In the genomic region with DNA sequence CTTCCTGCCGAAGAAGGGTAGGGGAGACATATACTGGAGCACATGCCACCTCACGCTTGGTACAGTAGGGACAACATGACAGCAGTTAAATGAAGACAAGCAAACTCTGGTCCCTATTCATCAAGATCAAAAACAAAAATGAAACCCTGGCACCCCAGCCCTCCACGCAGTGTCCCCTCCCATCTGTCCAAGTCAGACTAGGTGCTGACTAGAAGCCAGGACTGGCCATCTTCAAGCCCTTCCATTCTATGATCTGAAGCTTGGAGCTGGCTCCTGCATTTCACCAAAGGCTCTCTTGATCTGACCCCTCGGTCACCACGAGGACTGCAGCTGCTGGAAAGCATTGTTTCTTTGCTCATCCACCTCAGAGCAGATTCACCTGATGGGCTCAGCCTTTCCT, we compare ENCODE assay signal across 31 cellular contexts.
"Had no signal": no experiment of that assay in that cellular context is flagged by ENCODE, and none has a peak within 500 bp of the region (broad histone marks: within the 10 kb centered on the region; RNA-seq: fewer than 3 reads in every experiment).

No MANE protein-coding gene starts in this region.

- H3K36me3 Mint-ChIP-seq: activated naive CD8-positive, alpha-beta T cell treated with anti-CD3 and anti-CD28 coated beads for 36 hours; brain; stimulated activated effector memory CD8-positive, alpha-beta T cell treated with anti-CD3 and anti-CD28 coated beads, Interleukin-12 subunit alpha, Interleukin-12 subunit beta, amount 100 ng/mL, for 72 hours had no signal

- H3K27ac Mint-ChIP-seq: activated CD4-positive, alpha-beta T cell treated with anti-CD3 and anti-CD28 coated beads for 36 hours; activated naive CD8-positive, alpha-beta T cell treated with anti-CD3 and anti-CD28 coated beads for 36 hours; activated T-cell treated with anti-CD3 and anti-CD28 coated beads, Interleukin-2, amount 50 U/mL, for 72 hours; brain; dendritic cell treated with granulocyte-macrophage colony-stimulating factor and Interleukin-4, amounts not matched to agents 40 ng/mL and 50 ng/mL, for 4 days; progenitor cell of endocrine pancreas; stimulated activated effector memory CD8-positive, alpha-beta T cell treated with anti-CD3 and anti-CD28 coated beads, Interleukin-12 subunit alpha, Interleukin-12 subunit beta, amount 100 ng/mL, for 72 hours; stimulated activated naive CD8-positive, alpha-beta T cell treated with anti-CD3 and anti-CD28 coated beads, Interleukin-15, Interleukin-2, amounts not matched to agents 100 ng/mL and 50 ng/mL, for 24 hours had no signal

- H3K9me3 ChIP-seq: adrenal gland, esophagus squamous epithelium, left lung, ovary, thoracic aorta had no signal

- H3K27me3 ChIP-seq: adrenal gland, esophagus squamous epithelium, heart right ventricle, left lung, ovary had no signal

- FAIRE-seq: endometrium, urothelium cell line had no signal

- ATAC-seq: activated CD4-positive, alpha-beta T cell treated with anti-CD3 and anti-CD28 coated beads for 36 hours; heart right ventricle; sciatic nerve had no signal

- H3K36me3 ChIP-seq: adrenal gland, esophagus squamous epithelium, heart right ventricle, left lung, ovary, thoracic aorta had no signal

- H3K9me3 Mint-ChIP-seq: brain; stimulated activated naive CD8-positive, alpha-beta T cell treated with anti-CD3 and anti-CD28 coated beads, Interleukin-15, Interleukin-2, amounts not matched to agents 100 ng/mL and 50 ng/mL, for 24 hours had no signal

- H3K4me3 ChIP-seq: adrenal gland, esophagus squamous epithelium, heart right ventricle, left lung, lung, ovary, skin epidermis, thoracic aorta had no signal

- DNase-seq: activated CD4-positive, alpha-beta T cell treated with anti-CD3 and anti-CD28 coated beads for 36 hours; activated CD4-positive, CD25-positive, alpha-beta regulatory T cell; activated CD8-positive, alpha-beta memory T cell treated with anti-CD3 and anti-CD28 coated beads, Interleukin-2, amount 10 ng/mL, durations not matched to agents 7 days and 5 days; activated CD8-positive, alpha-beta T cell treated with anti-CD3 and anti-CD28 coated beads, Interleukin-2, amount 10 ng/mL, durations not matched to agents 7 days and 5 days; activated naive CD4-positive, alpha-beta T cell; activated naive CD8-positive, alpha-beta T cell treated with anti-CD3 and anti-CD28 coated beads for 36 hours; activated T-cell treated with anti-CD3 and anti-CD28 coated beads, Interleukin-2, amount 50 U/mL, for 72 hours; adrenal gland; aorta; central memory CD4-positive, alpha-beta T cell; effector CD4-positive, alpha-beta T cell; esophagus squamous epithelium; foreskin melanocyte; heart right ventricle; left lung; mesendoderm; ovary; stimulated activated CD4-positive, alpha-beta T cell treated with anti-CD3 and anti-CD28 coated beads, Interleukin-12 subunit alpha, Interleukin-12 subunit beta, amount 100 ng/mL, for 4 hours; stimulated activated CD4-positive, alpha-beta T cell treated with anti-CD3 and anti-CD28 coated beads, Interleukin-4, amount 100 ng/mL, for 24 hours; trophoblast cell had no signal

- H3K4me1 Mint-ChIP-seq: activated CD4-positive, alpha-beta T cell treated with anti-CD3 and anti-CD28 coated beads for 36 hours; brain had no signal

- H3K27me3 Mint-ChIP-seq: activated CD4-positive, alpha-beta T cell treated with anti-CD3 and anti-CD28 coated beads for 36 hours; dendritic cell treated with granulocyte-macrophage colony-stimulating factor and Interleukin-4, amounts not matched to agents 40 ng/mL and 50 ng/mL, for 4 days had no signal

- H3K4me1 ChIP-seq: adrenal gland, heart right ventricle, left lung had no signal

- H3K4me3 Mint-ChIP-seq: activated CD4-positive, alpha-beta T cell treated with anti-CD3 and anti-CD28 coated beads for 36 hours; activated CD8-positive, alpha-beta memory T cell treated with anti-CD3 and anti-CD28 coated beads, Interleukin-2, amount 10 ng/mL, durations not matched to agents 7 days and 5 days; activated CD8-positive, alpha-beta T cell treated with anti-CD3 and anti-CD28 coated beads, Interleukin-2, amount 10 ng/mL, durations not matched to agents 7 days and 5 days; activated naive CD8-positive, alpha-beta T cell treated with anti-CD3 and anti-CD28 coated beads for 36 hours; activated T-cell treated with anti-CD3 and anti-CD28 coated beads, Interleukin-2, amount 50 U/mL, for 72 hours; brain; dendritic cell treated with granulocyte-macrophage colony-stimulating factor and Interleukin-4, amounts not matched to agents 40 ng/mL and 50 ng/mL, for 4 days; stimulated activated effector memory CD8-positive, alpha-beta T cell treated with anti-CD3 and anti-CD28 coated beads, Interleukin-12 subunit alpha, Interleukin-12 subunit beta, amount 100 ng/mL, for 72 hours; stimulated activated naive CD8-positive, alpha-beta T cell treated with anti-CD3 and anti-CD28 coated beads, Interleukin-15, Interleukin-2, amounts not matched to agents 100 ng/mL and 50 ng/mL, for 24 hours had no signal

- H3K27ac ChIP-seq: adrenal gland, esophagus squamous epithelium, heart right ventricle, left lung, ovary, skin epidermis, thoracic aorta had no signal
